In the genomic region with DNA sequence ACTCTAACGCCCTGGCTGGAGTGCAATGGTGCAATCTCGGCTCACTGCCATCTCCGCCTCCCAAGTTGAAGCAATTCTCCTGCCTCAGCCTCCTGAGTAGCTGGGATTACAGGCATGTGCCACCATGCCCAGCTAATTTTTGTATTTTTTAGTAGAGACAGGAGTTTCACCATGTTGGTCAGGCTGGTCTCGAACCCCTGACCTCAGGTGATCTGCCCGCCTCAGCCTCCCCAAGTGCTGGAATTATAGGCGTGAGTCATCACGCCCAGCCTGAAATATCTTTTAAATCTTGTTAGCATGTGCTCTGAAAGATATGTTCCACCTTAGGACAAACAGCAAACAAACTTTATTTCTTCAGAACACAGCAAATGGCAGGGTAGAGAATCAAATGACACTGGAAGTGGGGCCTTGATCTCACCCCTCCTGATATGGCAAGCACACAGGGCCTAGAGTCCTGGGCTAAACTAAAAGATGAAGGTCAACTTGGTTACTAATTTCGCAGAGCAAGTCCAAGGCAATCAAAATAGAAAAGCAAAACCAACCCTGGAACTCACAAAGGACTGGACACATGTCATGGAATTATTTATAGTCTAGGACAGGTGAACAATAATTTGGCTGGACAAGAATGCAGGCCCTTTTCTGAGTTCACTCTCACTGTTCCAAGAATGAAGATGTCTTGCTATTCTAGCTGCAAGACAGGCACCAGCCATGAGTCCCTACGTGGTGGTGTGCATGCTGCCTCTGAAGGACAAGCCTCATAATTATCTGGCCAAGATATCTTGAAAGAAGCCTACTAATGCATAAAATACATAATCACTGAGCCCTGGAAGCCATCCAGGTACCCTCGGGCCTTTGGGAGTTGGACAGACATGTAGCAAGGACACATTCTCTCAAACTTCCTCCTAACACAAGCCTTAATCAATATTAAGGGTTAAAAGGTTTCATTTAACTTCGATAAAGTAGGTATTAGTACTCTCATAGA, we compare ENCODE assay signal across 10 cellular contexts. TPM values are rescaled to one million over a fixed set of nuclear protein-coding genes. Genes with fewer than 3 reads are reported as not detected.
A peak's percentile ranks its signal among the peaks of the same experiment; 100 is the strongest.
DNase-seq lines count a peak whose midpoint lies in the region; ATAC-seq and TF ChIP-seq lines count a peak whose summit lies in the region.
"Had no signal": no experiment of that assay in that cellular context is flagged by ENCODE, and none has a peak within 500 bp of the region (broad histone marks: within the 10 kb centered on the region; RNA-seq: fewer than 3 reads in every experiment).

No MANE protein-coding gene starts in this region.

- TF ChIP-seq POLR2A in stomach (IDR thresholded peaks at IDR 0.05), result no peak

- ATAC-seq in activated B cell treated with CpG ODN at 0.5 μM for 24 hours (ENCODE audit: low read depth) (no peak), HG03108 (IDR thresholded peaks at IDR 0.05; ENCODE audit: unreplicated experiment) (no peak)

- H3K27ac ChIP-seq in right atrium auricular region, result peak overlapping the region; percentile 57
- peak overlapping the region; percentile 76 to 89 (median 86) for H3K27ac ChIP-seq in stomach

- no peaks in the 10 kb centered on the region for H3K27me3 Mint-ChIP-seq in activated B cell treated with CpG ODN at 0.5 μM for 24 hours

- peaks cover 66% of the 10 kb centered on the region for H3K4me1 Mint-ChIP-seq in activated B cell treated with CpG ODN at 0.5 μM for 24 hours

- POLR2A ChIA-PET in activated B cell treated with CpG ODN at 0.5 μM for 24 hours (lab: Charles Lee), result interaction anchor here (0.6 to 1.4 kb wide), 2 partner anchors 9 to 33 kb away, joined by 3 to 5 read pairs; no protein-coding TSS in a partner anchor

- H3K27me3 ChIP-seq in right atrium auricular region (no peaks in the 10 kb centered on the region), stomach (no peaks in the 10 kb centered on the region)

- CTCF ChIA-PET in activated B cell treated with CpG ODN at 0.5 μM for 24 hours (lab: Charles Lee), result interaction anchor here (0.5 kb wide), 1 partner anchor 1963 kb away, joined by 3 read pairs; no protein-coding TSS in a partner anchor

- no peaks in the 10 kb centered on the region for H3K9me3 Mint-ChIP-seq in activated B cell treated with CpG ODN at 0.5 μM for 24 hours

- peaks cover 0 to 63% of the 10 kb centered on the region in 2 donors for H3K4me1 ChIP-seq in right atrium auricular region
- H3K4me1 ChIP-seq in stomach, result peaks cover 64 to 100% (median 84%) of the 10 kb centered on the region in 4 donors

- peak overlapping the region; percentile 35 for H3K27ac Mint-ChIP-seq in activated B cell treated with CpG ODN at 0.5 μM for 24 hours

- DNase-seq in NK-92 treated with Interleukin-12 subunit alpha and Interleukin-12 subunit beta, amount 100 ng/mL, for 24 hours (lab: John Stamatoyannopoulos, UW), result peak; percentile 23
- DNase-seq in NK-92 (lab: John Stamatoyannopoulos, UW; ENCODE audit: unreplicated experiment) (no peak), activated B cell treated with CpG ODN at 0.5 μM for 24 hours (no peak), right atrium auricular region (ENCODE audit: low spot score) (no peak), stomach (peak; percentile 55), glomerular visceral epithelial cell (ENCODE audit: extremely low spot score) (no peak), NCI-H187 (lab: John Stamatoyannopoulos, UW) (no peak)
- DNase-seq: 8988T, amniotic stem cell had no signal

- peak overlapping the region; percentile 11 for H3K4me3 Mint-ChIP-seq in activated B cell treated with CpG ODN at 0.5 μM for 24 hours

- H3K9me3 ChIP-seq in right atrium auricular region (no peaks in the 10 kb centered on the region), stomach (no peaks in the 10 kb centered on the region)

- H3K36me3 ChIP-seq in right atrium auricular region (no peaks in the 10 kb centered on the region), stomach (peaks cover 0 to 5% (median 0%) of the 10 kb centered on the region in 4 donors)

- WGBS in stomach, 5 donors, result 40 to 54% (median 50%) methylated on average over 11 of the region's 11 CpGs

- no peak for TF ChIP-seq EP300 in stomach (IDR thresholded peaks at IDR 0.05)

- no peak for TF ChIP-seq CTCF in activated B cell treated with CpG ODN at 0.5 μM for 24 hours (IDR thresholded peaks at IDR 0.05)
- no peak for TF ChIP-seq CTCF in right atrium auricular region (IDR thresholded peaks at IDR 0.05)
- TF ChIP-seq CTCF in stomach (IDR thresholded peaks at IDR 0.05), result no peak

- intact Hi-C loops in activated B cell treated with CpG ODN at 0.5 μM for 24 hours (cut with micrococcal nuclease), result loop anchor here (1.0 to 5.0 kb wide), 3 partner anchors 9 to 34 kb away; partner anchors contain the start of gene B4GALT5
- intact Hi-C loops in stomach (cut with DNase I; ENCODE audit: low total_unique reads), result no loop called here

- H3K4me3 ChIP-seq in right atrium auricular region (no peak overlapping the region), stomach (no peak overlapping the region)

- peaks cover 24% of the 10 kb centered on the region for H3K36me3 Mint-ChIP-seq in activated B cell treated with CpG ODN at 0.5 μM for 24 hours (ENCODE audit: low read depth)

RNA-seq across cellular contexts. Expression of gene B4GALT5, which starts 35.6 kb away (rescaled TPM):
- total RNA-seq in activated B cell treated with CpG ODN at 0.5 μM for 24 hours (70.6 and 72.9 TPM in 2 replicates), right atrium auricular region (10 to 100 TPM; 17.7 to 24.4 TPM), stomach (10 to 100 TPM; 17.5 to 40.0 (median 25.8) TPM)
- 10 to 100 TPM in 2 of 3 donors, 1 to 10 TPM in 1; 7.5 to 10.8 (median 10.2) TPM for polyA plus RNA-seq in stomach

Comparison
In these comparisons a context has a peak if more than half of its experiments do, and no peak if none do; other contexts are left out.
1. DNase-seq: peak in NK-92 treated with Interleukin-12 subunit alpha and Interleukin-12 subunit beta, amount 100 ng/mL, for 24 hours (single experiment) and stomach (single experiment); none in NK-92 (single experiment), activated B cell treated with CpG ODN at 0.5 μM for 24 hours (single experiment), right atrium auricular region (single experiment), glomerular visceral epithelial cell (single experiment) and NCI-H187 (0 of 2).